In the genomic region with DNA sequence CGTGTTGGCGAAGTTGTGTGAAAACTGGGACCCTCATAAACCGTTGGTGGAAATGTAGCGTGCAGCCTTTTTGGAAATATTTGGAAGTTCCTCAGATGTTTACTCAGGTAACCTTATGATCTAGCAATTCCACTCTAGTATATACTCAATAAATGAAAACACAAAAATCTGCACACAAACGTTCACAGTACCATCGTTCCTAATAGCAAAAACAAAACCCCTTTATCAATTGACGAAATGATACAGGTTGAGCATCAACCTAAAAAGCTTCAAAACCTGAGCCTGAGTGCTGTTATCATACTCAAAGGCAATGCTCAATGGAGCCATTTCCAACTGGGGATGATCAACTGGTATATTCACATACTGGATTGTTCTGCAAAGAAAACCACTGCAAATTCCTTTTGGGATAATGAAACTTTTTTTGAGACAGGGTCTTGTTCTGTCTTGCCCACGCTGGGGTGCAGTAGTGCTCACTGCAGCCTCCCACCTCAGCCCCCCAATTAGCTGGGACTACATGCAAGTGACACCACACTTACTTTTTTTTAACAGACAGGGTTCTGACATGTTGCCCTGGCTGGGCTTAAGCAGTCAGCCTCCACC, we compare ENCODE assay signal across 8 cellular contexts. TPM values are rescaled to one million over a fixed set of nuclear protein-coding genes. Genes with fewer than 3 reads are reported as not detected.
A peak's percentile ranks its signal among the peaks of the same experiment; 100 is the strongest.
DNase-seq lines count a peak whose midpoint lies in the region; ATAC-seq, FAIRE-seq and TF ChIP-seq lines count a peak whose summit lies in the region.

No MANE protein-coding gene starts in this region.

- no peaks in the 10 kb centered on the region for H3K9me3 Mint-ChIP-seq in activated T-cell treated with anti-CD3 and anti-CD28 coated beads, Interleukin-2, amount 50 U/mL, for 24 hours
- H3K9me3 Mint-ChIP-seq in activated T-helper 1 cell treated with anti-CD3 and anti-CD28 coated beads, Interleukin-12 subunit alpha, Interleukin-12 subunit beta, Interleukin-2, Interleukin-4 antibody, amounts not matched to agents 30 ng/mL and 10 ng/mL and 1 ng/mL, durations not matched to agents 14 hours and 24 hours and 36 hours, result no peaks in the 10 kb centered on the region

- no peak for ATAC-seq in GM18861 (IDR thresholded peaks at IDR 0.05; ENCODE audit: unreplicated experiment)
- ATAC-seq in foreskin keratinocyte, result no peak

- H3K9me3 ChIP-seq in kidney (ENCODE audit: control insufficient read depth in 1 of 2, low read length in 2 of 2) (no peaks in the 10 kb centered on the region), thyroid gland (no peaks in the 10 kb centered on the region)

- TF ChIP-seq CTCF in kidney (IDR thresholded peaks at IDR 0.05; ENCODE audit: borderline replicate concordance, extremely low read depth, insufficient read depth) (no peak), thyroid gland (IDR thresholded peaks at IDR 0.05) (no peak), foreskin keratinocyte (conservative IDR thresholded peaks at IDR 0.05) (no peak)

- no peak for TF ChIP-seq POLR2A in thyroid gland (IDR thresholded peaks at IDR 0.05)

- H3K9ac ChIP-seq in kidney (ENCODE audit: low read length in 2 of 2), result peak overlapping the region in 1 of 2 donors; percentile 86

- peak; percentile 43 for DNase-seq in activated T-cell treated with anti-CD3 and anti-CD28 coated beads, Interleukin-2, amount 50 U/mL, for 24 hours
- DNase-seq in activated T-cell treated with anti-CD3 and anti-CD28 coated beads for 4 hours, result no peak
- DNase-seq in activated T-helper 1 cell treated with anti-CD3 and anti-CD28 coated beads, Interleukin-12 subunit alpha, Interleukin-12 subunit beta, Interleukin-2, Interleukin-4 antibody, amounts not matched to agents 30 ng/mL and 10 ng/mL and 1 ng/mL, durations not matched to agents 14 hours and 24 hours and 36 hours (ENCODE audit: low spot score), result no peak
- no peak for DNase-seq in kidney
- no peak for DNase-seq in thyroid gland
- no peak for DNase-seq in anterior cingulate cortex (lab: John Stamatoyannopoulos, UW)
- DNase-seq in foreskin keratinocyte, result no peak

- no peaks in the 10 kb centered on the region for H3K27me3 Mint-ChIP-seq in activated T-cell treated with anti-CD3 and anti-CD28 coated beads, Interleukin-2, amount 50 U/mL, for 24 hours
- H3K27me3 Mint-ChIP-seq in activated T-helper 1 cell treated with anti-CD3 and anti-CD28 coated beads, Interleukin-12 subunit alpha, Interleukin-12 subunit beta, Interleukin-2, Interleukin-4 antibody, amounts not matched to agents 30 ng/mL and 10 ng/mL and 1 ng/mL, durations not matched to agents 14 hours and 24 hours and 36 hours (ENCODE audit: insufficient read depth), result no peaks in the 10 kb centered on the region

- 79% methylated on average over 8 of the region's 8 CpGs for WGBS in thyroid gland, 2 donors

- H3K27ac ChIP-seq in kidney (ENCODE audit: low read depth in 2 of 2, low read length in 2 of 2) (peak overlapping the region; percentile 85 to 91), thyroid gland (peak overlapping the region; percentile 90 to 97 (median 95)), foreskin keratinocyte (no peak overlapping the region)

- H3K27ac Mint-ChIP-seq in activated T-cell treated with anti-CD3 and anti-CD28 coated beads, Interleukin-2, amount 50 U/mL, for 24 hours, result peak overlapping the region; percentile 100
- peak overlapping the region; percentile 98 for H3K27ac Mint-ChIP-seq in activated T-helper 1 cell treated with anti-CD3 and anti-CD28 coated beads, Interleukin-12 subunit alpha, Interleukin-12 subunit beta, Interleukin-2, Interleukin-4 antibody, amounts not matched to agents 30 ng/mL and 10 ng/mL and 1 ng/mL, durations not matched to agents 14 hours and 24 hours and 36 hours

- H3K36me3 ChIP-seq in kidney (ENCODE audit: control insufficient read depth in 1 of 2, insufficient read depth in 2 of 2, low read length in 2 of 2) (peaks cover 21 to 36% of the 10 kb centered on the region in 2 donors), thyroid gland (peaks cover 32 to 37% of the 10 kb centered on the region in 2 donors)

- peak overlapping the region; percentile 72 to 94 for H3K4me3 ChIP-seq in kidney (ENCODE audit: low read length in 2 of 2)
- H3K4me3 ChIP-seq in thyroid gland (replicated peaks in 1 of 3), result no peak overlapping the region

- H3K4me1 ChIP-seq in kidney (ENCODE audit: control insufficient read depth in 1 of 2, insufficient read depth in 1 of 2, low read depth in 1 of 2, low read length in 2 of 2) (peaks cover 8 to 21% of the 10 kb centered on the region in 2 donors), thyroid gland (peaks cover 34 to 41% of the 10 kb centered on the region in 2 donors), foreskin keratinocyte (peaks cover 4% of the 10 kb centered on the region)

- no peaks in the 10 kb centered on the region for H3K27me3 ChIP-seq in thyroid gland
- H3K27me3 ChIP-seq in foreskin keratinocyte, result no peaks in the 10 kb centered on the region

- FAIRE-seq in kidney (lab: Jason Lieb, UNC), result no peak

- H3K36me3 Mint-ChIP-seq in activated T-cell treated with anti-CD3 and anti-CD28 coated beads, Interleukin-2, amount 50 U/mL, for 24 hours (ENCODE audit: low read depth), result peaks cover 79% of the 10 kb centered on the region
- H3K36me3 Mint-ChIP-seq in activated T-helper 1 cell treated with anti-CD3 and anti-CD28 coated beads, Interleukin-12 subunit alpha, Interleukin-12 subunit beta, Interleukin-2, Interleukin-4 antibody, amounts not matched to agents 30 ng/mL and 10 ng/mL and 1 ng/mL, durations not matched to agents 14 hours and 24 hours and 36 hours (ENCODE audit: low read depth), result peaks cover 59% of the 10 kb centered on the region

- intact Hi-C loops in activated T-helper 1 cell treated with anti-CD3 and anti-CD28 coated beads, Interleukin-12 subunit alpha, Interleukin-12 subunit beta, Interleukin-2, Interleukin-4 antibody, amounts not matched to agents 30 ng/mL and 10 ng/mL and 1 ng/mL, durations not matched to agents 14 hours and 24 hours and 36 hours (cut with micrococcal nuclease), result loop anchor here (2.0 to 10.0 kb wide), 3 partner anchors 537 to 1553 kb away; a partner anchor contains a TSS
- intact Hi-C loops in kidney (cut with DNase I), result no loop called here
- intact Hi-C loops in thyroid gland (cut with DNase I), result no loop called here

- H3K4me1 Mint-ChIP-seq in activated T-cell treated with anti-CD3 and anti-CD28 coated beads, Interleukin-2, amount 50 U/mL, for 24 hours (ENCODE audit: low read depth), result peaks cover 69% of the 10 kb centered on the region
- peaks cover 58% of the 10 kb centered on the region for H3K4me1 Mint-ChIP-seq in activated T-helper 1 cell treated with anti-CD3 and anti-CD28 coated beads, Interleukin-12 subunit alpha, Interleukin-12 subunit beta, Interleukin-2, Interleukin-4 antibody, amounts not matched to agents 30 ng/mL and 10 ng/mL and 1 ng/mL, durations not matched to agents 14 hours and 24 hours and 36 hours (ENCODE audit: low read depth)

- H3K4me3 Mint-ChIP-seq in activated T-cell treated with anti-CD3 and anti-CD28 coated beads, Interleukin-2, amount 50 U/mL, for 24 hours, result peak overlapping the region; percentile 99
- H3K4me3 Mint-ChIP-seq in activated T-helper 1 cell treated with anti-CD3 and anti-CD28 coated beads, Interleukin-12 subunit alpha, Interleukin-12 subunit beta, Interleukin-2, Interleukin-4 antibody, amounts not matched to agents 30 ng/mL and 10 ng/mL and 1 ng/mL, durations not matched to agents 14 hours and 24 hours and 36 hours, result peak overlapping the region; percentile 93

RNA-seq across cellular contexts. Expression of a gene that starts 0.8 kb away (rescaled TPM):
- total RNA-seq in activated T-helper 1 cell treated with anti-CD3 and anti-CD28 coated beads, Interleukin-12 subunit alpha, Interleukin-12 subunit beta, Interleukin-2, Interleukin-4 antibody, amounts not matched to agents 30 ng/mL and 10 ng/mL and 1 ng/mL, durations not matched to agents 14 hours and 24 hours and 36 hours, result 28.7 and 31.2 TPM in 2 replicates
- total RNA-seq in kidney (58.6 TPM), thyroid gland (10 to 100 TPM; 42.7 to 85.6 (median 65.0) TPM), foreskin keratinocyte (19.7 and 25.4 TPM in 2 replicates)
- polyA plus RNA-seq in kidney (ENCODE audit: insufficient read depth, low read depth, low replicate concordance) (120 TPM), foreskin keratinocyte (29.8 and 30.1 TPM in 2 replicates)

RNA-seq across cellular contexts. Expression of a gene that starts 4.5 kb away (rescaled TPM):
- total RNA-seq in activated T-helper 1 cell treated with anti-CD3 and anti-CD28 coated beads, Interleukin-12 subunit alpha, Interleukin-12 subunit beta, Interleukin-2, Interleukin-4 antibody, amounts not matched to agents 30 ng/mL and 10 ng/mL and 1 ng/mL, durations not matched to agents 14 hours and 24 hours and 36 hours, result 2,043 and 2,063 TPM in 2 replicates
- total RNA-seq in kidney, result 1,350 TPM
- 2,171 TPM for polyA plus RNA-seq in kidney (ENCODE audit: insufficient read depth, low read depth, low replicate concordance)
- 1,000 to 10,000 TPM; 1,085 to 2,686 (median 1,511) TPM for total RNA-seq in thyroid gland
- 2,326 and 2,476 TPM in 2 replicates for total RNA-seq in foreskin keratinocyte
- 3,189 and 3,387 TPM in 2 replicates for polyA plus RNA-seq in foreskin keratinocyte

RNA-seq across cellular contexts. Expression of a gene that starts 27.4 kb away (rescaled TPM):
- total RNA-seq in activated T-helper 1 cell treated with anti-CD3 and anti-CD28 coated beads, Interleukin-12 subunit alpha, Interleukin-12 subunit beta, Interleukin-2, Interleukin-4 antibody, amounts not matched to agents 30 ng/mL and 10 ng/mL and 1 ng/mL, durations not matched to agents 14 hours and 24 hours and 36 hours, result 56.9 and 66.1 TPM in 2 replicates
- total RNA-seq in kidney (57.4 TPM), thyroid gland (100 to 1,000 TPM; 103 to 136 (median 112) TPM), foreskin keratinocyte (26.9 and 36.1 TPM in 2 replicates)
- polyA plus RNA-seq in kidney (ENCODE audit: insufficient read depth, low read depth, low replicate concordance) (24.3 TPM), foreskin keratinocyte (19.1 and 23.1 TPM in 2 replicates)

Comparison
In these comparisons a context has a peak if more than half of its experiments do, and no peak if none do; other contexts are left out.
1. H3K4me3 ChIP-seq: peak in kidney (2 of 2); none in thyroid gland (0 of 3).